Comparison of ENCODE assay signal across 11 cellular contexts in genomic region chr22:48084041-48084748, GRCh38.
A peak's percentile ranks its signal among the peaks of the same experiment; 100 is the strongest.
DNase-seq lines count a peak whose midpoint lies in the region; ATAC-seq and TF ChIP-seq lines count a peak whose summit lies in the region.
"Had no signal": no experiment of that assay in that cellular context is flagged by ENCODE, and none has a peak within 500 bp of the region (broad histone marks: within the 10 kb centered on the region; RNA-seq: fewer than 3 reads in every experiment).

No MANE protein-coding gene starts in this region.

- H3K27me3 ChIP-seq in DND-41 (ENCODE audit: insufficient read depth, low read length, poor library complexity) (no peaks in the 10 kb centered on the region), MM.1S (replicated peaks; ENCODE audit: insufficient read depth, low read length) (peaks cover 25% of the 10 kb centered on the region; the same call in 1 of the 2 replicates), tibial nerve (no peaks in the 10 kb centered on the region)

- H3K9me3 ChIP-seq in DND-41 (ENCODE audit: insufficient read depth, low read length, severe bottlenecking) (no peaks in the 10 kb centered on the region), MM.1S (replicated peaks; ENCODE audit: insufficient read depth, low read length) (no peaks in the 10 kb centered on the region), tibial nerve (no peaks in the 10 kb centered on the region)

- H3K4me1 ChIP-seq in DND-41 (ENCODE audit: insufficient read depth, low read length), result peaks cover 52% of the 10 kb centered on the region
- peaks cover 24% of the 10 kb centered on the region for H3K4me1 ChIP-seq in MM.1S (ENCODE audit: low read length)
- peaks cover 0 to 7% (median under 1%) of the 10 kb centered on the region in 4 donors for H3K4me1 ChIP-seq in tibial nerve

- DNase-seq in DND-41 (peak; percentile 63), MM.1S (peak; percentile 75), tibial nerve (ENCODE audit: low spot score in 2 of 2) (no peak)
- DNase-seq in activated T-helper 2 cell treated with anti-CD3 and anti-CD28 coated beads, Interferon-gamma antibody, Interleukin-2, Interleukin-4, amounts not matched to agents 10 μg/mL and 5 μg/mL and 100 μg/mL, durations not matched to agents 14 hours and 24 hours and 36 hours (ENCODE audit: low spot score), result peak; percentile 19
- DNase-seq: left colon, NCI-H526 had no signal

- no peak for TF ChIP-seq CTCF in DND-41 (IDR thresholded peaks at IDR 0.05; ENCODE audit: borderline replicate concordance, extremely low read depth, low read length, poor library complexity, severe bottlenecking)
- no peak for TF ChIP-seq CTCF in MM.1S (IDR thresholded peaks at IDR 0.05; ENCODE audit: low read length)
- TF ChIP-seq CTCF in tibial nerve (IDR thresholded peaks at IDR 0.05), result no peak

- peaks cover 9% of the 10 kb centered on the region; the same call in 1 of the 2 replicates for H3F3A ChIP-seq in MM.1S (ENCODE audit: insufficient read depth, low read length)

- H3K4me2 ChIP-seq in DND-41 (ENCODE audit: insufficient read depth, low read length) (no peak overlapping the region), MM.1S (ENCODE audit: low read depth, low read length) (peak overlapping the region; percentile 70)

- H3K9ac ChIP-seq in DND-41 (ENCODE audit: low read depth, low read length) (no peak overlapping the region), MM.1S (ENCODE audit: low read length) (no peak overlapping the region)

- H3K4me1 Mint-ChIP-seq in activated T-helper 2 cell treated with anti-CD3 and anti-CD28 coated beads, Interferon-gamma antibody, Interleukin-2, Interleukin-4, amounts not matched to agents 10 μg/mL and 5 μg/mL and 100 μg/mL, durations not matched to agents 14 hours and 24 hours and 36 hours (ENCODE audit: low read depth), result peaks cover 25% of the 10 kb centered on the region

- H3K27ac Mint-ChIP-seq in activated T-helper 2 cell treated with anti-CD3 and anti-CD28 coated beads, Interferon-gamma antibody, Interleukin-2, Interleukin-4, amounts not matched to agents 10 μg/mL and 5 μg/mL and 100 μg/mL, durations not matched to agents 14 hours and 24 hours and 36 hours, result no peak overlapping the region

- H3K36me3 ChIP-seq in DND-41 (ENCODE audit: insufficient read depth, low read length), result no peaks in the 10 kb centered on the region
- H3K36me3 ChIP-seq in MM.1S (replicated peaks; ENCODE audit: insufficient read depth, low read length), result no peaks in the 10 kb centered on the region
- no peaks in the 10 kb centered on the region for H3K36me3 ChIP-seq in tibial nerve

- ATAC-seq in DND-41 (ENCODE audit: insufficient read depth, low read depth) (peak; percentile 53), GM19452 (IDR thresholded peaks at IDR 0.05; ENCODE audit: unreplicated experiment) (peak; percentile 72), HG02973 (IDR thresholded peaks at IDR 0.05; ENCODE audit: unreplicated experiment) (no peak), HG03469 (IDR thresholded peaks at IDR 0.05; ENCODE audit: unreplicated experiment) (no peak), GM18505 (IDR thresholded peaks at IDR 0.05; ENCODE audit: unreplicated experiment) (no peak)
- ATAC-seq: left colon had no signal

- H2AFZ ChIP-seq in DND-41 (ENCODE audit: low read depth, low read length), result no peak overlapping the region
- H2AFZ ChIP-seq in MM.1S (ENCODE audit: low read length), result no peak overlapping the region

- H3K4me3 ChIP-seq in DND-41 (ENCODE audit: low read depth in 1 of 2, low read length in 2 of 2), result no peak overlapping the region
- H3K4me3 ChIP-seq in MM.1S (ENCODE audit: low read length), result no peak overlapping the region
- H3K4me3 ChIP-seq in tibial nerve, result no peak overlapping the region

- H4K20me1 ChIP-seq in DND-41 (ENCODE audit: insufficient read depth, low read length), result no peaks in the 10 kb centered on the region
- no peaks in the 10 kb centered on the region for H4K20me1 ChIP-seq in MM.1S (ENCODE audit: insufficient read depth, low read length)

- intact Hi-C loops in activated T-helper 2 cell treated with anti-CD3 and anti-CD28 coated beads, Interferon-gamma antibody, Interleukin-2, Interleukin-4, amounts not matched to agents 10 μg/mL and 5 μg/mL and 100 μg/mL, durations not matched to agents 14 hours and 24 hours and 36 hours (cut with micrococcal nuclease), result no loop called here

- H3K9me2 ChIP-seq in MM.1S (replicated peaks; ENCODE audit: insufficient read depth, low read length), result no peaks in the 10 kb centered on the region

- no peaks in the 10 kb centered on the region for H3K36me3 Mint-ChIP-seq in activated T-helper 2 cell treated with anti-CD3 and anti-CD28 coated beads, Interferon-gamma antibody, Interleukin-2, Interleukin-4, amounts not matched to agents 10 μg/mL and 5 μg/mL and 100 μg/mL, durations not matched to agents 14 hours and 24 hours and 36 hours (ENCODE audit: low read depth)

- no peaks in the 10 kb centered on the region for H3K79me2 ChIP-seq in DND-41 (ENCODE audit: insufficient read depth, low read length)
- no peaks in the 10 kb centered on the region for H3K79me2 ChIP-seq in MM.1S (ENCODE audit: low read length)

- WGBS in tibial nerve, 2 donors, result 55 to 62% methylated on average over 13 of the region's 13 CpGs

- TF ChIP-seq EP300 in tibial nerve (IDR thresholded peaks at IDR 0.05), result no peak

- H3K27me3 Mint-ChIP-seq in activated T-helper 2 cell treated with anti-CD3 and anti-CD28 coated beads, Interferon-gamma antibody, Interleukin-2, Interleukin-4, amounts not matched to agents 10 μg/mL and 5 μg/mL and 100 μg/mL, durations not matched to agents 14 hours and 24 hours and 36 hours (ENCODE audit: low read depth), result peaks cover 68% of the 10 kb centered on the region

- TF ChIP-seq POLR2A in GM18505 (IDR thresholded peaks at IDR 0.05; ENCODE audit: borderline replicate concordance, extremely low read depth, insufficient read depth, insufficient read length) (no peak), tibial nerve (IDR thresholded peaks at IDR 0.05) (no peak)

- H3K9me3 Mint-ChIP-seq in activated T-helper 2 cell treated with anti-CD3 and anti-CD28 coated beads, Interferon-gamma antibody, Interleukin-2, Interleukin-4, amounts not matched to agents 10 μg/mL and 5 μg/mL and 100 μg/mL, durations not matched to agents 14 hours and 24 hours and 36 hours, result no peaks in the 10 kb centered on the region

- peak overlapping the region; percentile 70 for H3K27ac ChIP-seq in DND-41 (ENCODE audit: low read length)
- no peak overlapping the region for H3K27ac ChIP-seq in MM.1S (ENCODE audit: low read length)
- H3K27ac ChIP-seq in tibial nerve, result no peak overlapping the region
- H3K27ac ChIP-seq: C4-2B had no signal

- no peak overlapping the region for H3K4me3 Mint-ChIP-seq in activated T-helper 2 cell treated with anti-CD3 and anti-CD28 coated beads, Interferon-gamma antibody, Interleukin-2, Interleukin-4, amounts not matched to agents 10 μg/mL and 5 μg/mL and 100 μg/mL, durations not matched to agents 14 hours and 24 hours and 36 hours (ENCODE audit: low read depth)

Comparison
In these comparisons a context has a peak if more than half of its experiments do, and no peak if none do; other contexts are left out.
1. ATAC-seq: peak in DND-41 (single experiment) and GM19452 (single experiment); none in HG02973 (single experiment), HG03469 (single experiment) and GM18505 (single experiment).
2. DNase-seq: peak in DND-41 (single experiment), MM.1S (single experiment) and activated T-helper 2 cell treated with anti-CD3 and anti-CD28 coated beads, Interferon-gamma antibody, Interleukin-2, Interleukin-4, amounts not matched to agents 10 μg/mL and 5 μg/mL and 100 μg/mL, durations not matched to agents 14 hours and 24 hours and 36 hours (single experiment); none in tibial nerve (0 of 2).